8 cellular contexts compared by ENCODE assay signal in the genomic region with DNA sequence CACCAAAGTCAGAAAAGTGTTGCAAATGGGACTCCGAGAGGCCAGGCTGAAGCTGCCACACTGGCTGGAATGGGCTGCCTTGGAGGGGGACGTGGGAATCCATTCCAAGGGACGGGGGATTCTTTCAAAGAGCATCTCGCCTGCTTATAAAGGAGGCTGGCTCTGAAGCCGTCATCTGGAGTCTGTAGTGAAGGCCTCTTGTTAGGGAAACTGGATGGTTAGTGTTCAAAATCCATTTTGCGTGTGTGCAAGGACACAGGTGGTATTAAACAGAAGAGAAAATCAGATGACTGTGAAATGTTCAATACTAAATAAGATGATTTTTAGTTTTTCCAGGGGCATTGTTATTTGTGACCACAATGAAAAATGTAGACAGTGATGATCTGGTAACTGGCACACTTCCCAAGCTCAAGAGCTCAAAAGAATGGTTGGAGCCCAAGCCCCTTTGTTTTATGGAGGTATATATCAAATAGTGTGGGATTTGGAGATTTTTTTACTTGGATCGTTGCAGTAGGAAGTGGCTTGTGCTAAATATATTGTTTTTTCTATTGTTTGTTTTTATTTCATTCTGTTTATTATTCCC. TPM values are rescaled to one million over a fixed set of nuclear protein-coding genes. Genes with fewer than 3 reads are reported as not detected.
A peak's percentile ranks its signal among the peaks of the same experiment; 100 is the strongest.
DNase-seq lines count a peak whose midpoint lies in the region; ATAC-seq and TF ChIP-seq lines count a peak whose summit lies in the region.

No MANE protein-coding gene starts in this region.

- peak overlapping the region; percentile 83 for H3K4me3 Mint-ChIP-seq in activated naive CD8-positive, alpha-beta T cell

- intact Hi-C loops in stomach (cut with DNase I; ENCODE audit: low total_unique reads) = no loop called here

- H3K4me3 ChIP-seq in HUES48 (ENCODE audit: low read depth, low read length) (peak overlapping the region; percentile 69), iPS-20b (ENCODE audit: low read length) (peak overlapping the region; percentile 89), stomach (peak overlapping the region; percentile 73 to 77 (median 75))

- H3K9ac ChIP-seq in HUES48 (ENCODE audit: low read depth, low read length) (peak overlapping the region; percentile 64), iPS-20b (ENCODE audit: low read depth, low read length) (peak overlapping the region; percentile 81; the same call in 1 of the 2 replicates)

- H3K9me3 ChIP-seq in HUES48 (ENCODE audit: control insufficient read depth, insufficient read depth, low read length) = no peaks in the 10 kb centered on the region
- H3K9me3 ChIP-seq in iPS-20b (ENCODE audit: insufficient read depth, low read depth, low read length) = no peaks in the 10 kb centered on the region
- H3K9me3 ChIP-seq in stomach = no peaks in the 10 kb centered on the region

- no peak for TF ChIP-seq CTCF in C4-2B (conservative IDR thresholded peaks at IDR 0.05)
- no peak for TF ChIP-seq CTCF in stomach (IDR thresholded peaks at IDR 0.05)

- no peaks in the 10 kb centered on the region for H3K9me3 Mint-ChIP-seq in activated naive CD8-positive, alpha-beta T cell (ENCODE audit: low read depth)

- peak; percentile 9 for ATAC-seq in GM19328 (IDR thresholded peaks at IDR 0.05; ENCODE audit: unreplicated experiment)

- H3K4me1 Mint-ChIP-seq in activated naive CD8-positive, alpha-beta T cell (ENCODE audit: low read depth) = peaks cover 15% of the 10 kb centered on the region

- DNase-seq in stomach (no peak), NK-92 (lab: John Stamatoyannopoulos, UW; ENCODE audit: unreplicated experiment) (no peak), COLO829 (ENCODE audit: low spot score) (no peak)

- H3K4me1 ChIP-seq in HUES48 (ENCODE audit: control insufficient read depth, insufficient read depth, low read length) = peaks cover 7% of the 10 kb centered on the region
- H3K4me1 ChIP-seq in iPS-20b (ENCODE audit: insufficient read depth, low read length) = peaks cover 15% of the 10 kb centered on the region; the same call in 1 of the 2 replicates
- peaks cover 0 to 21% (median 15%) of the 10 kb centered on the region in 4 donors for H3K4me1 ChIP-seq in stomach

- no peaks in the 10 kb centered on the region for H3K36me3 ChIP-seq in HUES48 (ENCODE audit: control insufficient read depth, insufficient read depth, low read length)
- no peaks in the 10 kb centered on the region for H3K36me3 ChIP-seq in iPS-20b (ENCODE audit: insufficient read depth, low read depth, low read length)
- H3K36me3 ChIP-seq in stomach = no peaks in the 10 kb centered on the region

- H3K27ac ChIP-seq in C4-2B (peak overlapping the region; percentile 81), HUES48 (ENCODE audit: low read depth, low read length) (no peak overlapping the region), iPS-20b (ENCODE audit: low read length) (no peak overlapping the region), stomach (peak overlapping the region; percentile 90 to 96 (median 95))

- TF ChIP-seq POLR2A in stomach (IDR thresholded peaks at IDR 0.05) = no peak

- H3K36me3 Mint-ChIP-seq in activated naive CD8-positive, alpha-beta T cell = no peaks in the 10 kb centered on the region

- no peak for TF ChIP-seq EP300 in stomach (IDR thresholded peaks at IDR 0.05)

- no peaks in the 10 kb centered on the region for H3K27me3 Mint-ChIP-seq in activated naive CD8-positive, alpha-beta T cell

- 10 to 20% (median 14%) methylated on average over 7 of the region's 7 CpGs for WGBS in stomach, 5 donors

- H3K27me3 ChIP-seq in HUES48 (ENCODE audit: control insufficient read depth, insufficient read depth, low read length) (peaks cover 8% of the 10 kb centered on the region), iPS-20b (ENCODE audit: insufficient read depth, low read length) (peaks cover 23% of the 10 kb centered on the region), stomach (no peaks in the 10 kb centered on the region)

- peak overlapping the region; percentile 77 for H3K27ac Mint-ChIP-seq in activated naive CD8-positive, alpha-beta T cell

RNA-seq across cellular contexts. Expression of gene FAM228B, which starts 0.8 kb away (rescaled TPM):
- total RNA-seq in stomach = 10 to 100 TPM in 3 of 5 donors, 1 to 10 TPM in 1, not detected in 1; 8.5 to 43.2 (median 26.0) TPM
- polyA plus RNA-seq in stomach = 10 to 100 TPM in 2 of 3 donors, 1 to 10 TPM in 1; 8.4 to 15.9 (median 11.9) TPM

RNA-seq across cellular contexts. Expression of gene PFN4, which starts 1.0 kb away (rescaled TPM):
- total RNA-seq in stomach = 1 to 10 TPM in 1 of 5 donors, not detected in 4; 1.8 TPM
- polyA plus RNA-seq in stomach = under 1 TPM in 2 of 3 donors, not detected in 1; 0.48 to 0.56 TPM

RNA-seq across cellular contexts. Expression of gene TP53I3, which starts 39.5 kb away (rescaled TPM):
- 100 to 1,000 TPM in 1 of 5 donors, 10 to 100 TPM in 3, 1 to 10 TPM in 1; 9.3 to 103 (median 38.7) TPM for total RNA-seq in stomach
- 10 to 100 TPM; 23.7 to 66.6 (median 47.0) TPM for polyA plus RNA-seq in stomach

RNA-seq across cellular contexts. Expression of gene SF3B6, which starts 48.0 kb away (rescaled TPM):
- total RNA-seq in stomach = 100 to 1,000 TPM in 1 of 5 donors, 10 to 100 TPM in 4; 18.8 to 121 (median 40.7) TPM
- 100 to 1,000 TPM; 125 to 139 (median 126) TPM for polyA plus RNA-seq in stomach

RNA-seq across cellular contexts. Expression of gene FAM228A, which starts 50.8 kb away (rescaled TPM):
- 1 to 10 TPM in 2 of 5 donors, not detected in 3; 1.3 to 1.7 TPM for total RNA-seq in stomach
- 1 to 10 TPM in 1 of 3 donors, under 1 TPM in 2; 0.23 to 2.3 (median 0.50) TPM for polyA plus RNA-seq in stomach

Comparison
In these comparisons a context has a peak if more than half of its experiments do, and no peak if none do; other contexts are left out.
1. H3K27ac ChIP-seq: peak in C4-2B (single experiment) and stomach (5 of 5); none in HUES48 (single experiment) and iPS-20b (single experiment).
2. Peak in every context shown above with its lines, with median percentiles within 50 percentile points of each other: H3K4me3 ChIP-seq.